Comparison of ENCODE assay signal across 15 cellular contexts in genomic region chr2:41937464-41937861, GRCh38.
DNase-seq lines count a peak whose midpoint lies in the region.
"Had no signal": no experiment of that assay in that cellular context is flagged by ENCODE, and none has a peak within 500 bp of the region (broad histone marks: within the 10 kb centered on the region; RNA-seq: fewer than 3 reads in every experiment).

No MANE protein-coding gene starts in this region.

- peak; percentile 39 for DNase-seq in EL
- peak; percentile 66 for DNase-seq in NCI-H187 treated with DMSO at 0.1 percent for 48 hours (lab: John Stamatoyannopoulos, UW)
- no peak for DNase-seq in neuronal stem cell (ENCODE audit: low spot score)
- no peak for DNase-seq in NCI-H1694 treated with DMSO at 0.1 percent for 48 hours (lab: John Stamatoyannopoulos, UW)
- DNase-seq in activated CD4-positive, alpha-beta T cell treated with anti-CD3 and anti-CD28 coated beads for 1 hour, result no peak
- DNase-seq in C1 segment of cervical spinal cord (lab: John Stamatoyannopoulos, UW), result no peak
- DNase-seq in activated CD4-positive, alpha-beta memory T cell treated with anti-CD3 and anti-CD28 coated beads for 36 hours, result no peak
- DNase-seq: activated CD4-positive, alpha-beta T cell treated with anti-CD3 and anti-CD28 coated beads, Interleukin-2, amount 50 U/mL, for 1 hour; activated effector memory CD4-positive, alpha-beta T cell treated with Interleukin-2 at 50 U/mL for 16 hours; CD4-positive, alpha-beta memory T cell; left colon; NCI-H1092; T-cell had no signal

- H3K4me3 ChIP-seq in ectodermal cell (ENCODE audit: insufficient read depth, low read depth, low read length) (no peak overlapping the region), neuronal stem cell (ENCODE audit: low read length in 2 of 2) (no peak overlapping the region)

- H3K4me3 Mint-ChIP-seq in activated CD4-positive, alpha-beta memory T cell treated with anti-CD3 and anti-CD28 coated beads for 36 hours, result no peak overlapping the region
- H3K4me3 Mint-ChIP-seq: CD4-positive, alpha-beta memory T cell; T-cell had no signal

- H3K27me3 ChIP-seq in ectodermal cell (ENCODE audit: control insufficient read depth, insufficient read depth, low read length, poor library complexity, severe bottlenecking) (no peaks in the 10 kb centered on the region), neuronal stem cell (ENCODE audit: control insufficient read depth in 3 of 3, insufficient read depth in 3 of 3, low read depth in 1 of 3, low read length in 3 of 3) (no peaks in the 10 kb centered on the region)
- H3K27me3 ChIP-seq: neutrophil had no signal

- H2AK5ac ChIP-seq in neuronal stem cell (ENCODE audit: low read depth, low read length), result peak overlapping the region; percentile 23

- H3K27ac ChIP-seq in ectodermal cell (ENCODE audit: insufficient read depth, low read depth, low read length, poor library complexity, severe bottlenecking), result peak overlapping the region; percentile 66
- no peak overlapping the region for H3K27ac ChIP-seq in neuronal stem cell (replicated peaks; ENCODE audit: low read length)
- H3K27ac ChIP-seq: neutrophil had no signal

- no peaks in the 10 kb centered on the region for H3K36me3 ChIP-seq in ectodermal cell (ENCODE audit: control insufficient read depth, insufficient read depth, low read length)
- H3K36me3 ChIP-seq in neuronal stem cell (replicated peaks in 1 of 2; ENCODE audit: control insufficient read depth in 2 of 2, insufficient read depth in 2 of 2, low read length in 2 of 2), result no peaks in the 10 kb centered on the region
- H3K36me3 ChIP-seq: neutrophil had no signal

- no peak overlapping the region for H3K14ac ChIP-seq in neuronal stem cell (ENCODE audit: low read length)

- no peak overlapping the region for H3K27ac Mint-ChIP-seq in activated CD4-positive, alpha-beta memory T cell treated with anti-CD3 and anti-CD28 coated beads for 36 hours
- H3K27ac Mint-ChIP-seq: CD4-positive, alpha-beta memory T cell; T-cell had no signal

- H3K9me3 Mint-ChIP-seq in activated CD4-positive, alpha-beta memory T cell treated with anti-CD3 and anti-CD28 coated beads for 36 hours, result no peaks in the 10 kb centered on the region
- H3K9me3 Mint-ChIP-seq: CD4-positive, alpha-beta memory T cell; T-cell had no signal

- H2BK5ac ChIP-seq in neuronal stem cell (ENCODE audit: low read length), result no peak overlapping the region

- H3K9ac ChIP-seq in neuronal stem cell (ENCODE audit: low read depth, low read length, poor library complexity), result no peak overlapping the region

- POLR2A ChIA-PET in activated CD4-positive, alpha-beta memory T cell treated with anti-CD3 and anti-CD28 coated beads for 36 hours (lab: Charles Lee), result no interaction called here

- H2BK120ac ChIP-seq in neuronal stem cell (ENCODE audit: low read depth, low read length), result no peak overlapping the region

- WGBS in ectodermal cell, 2 experiments, result 3 to 5% methylated on average over 4 of the region's 4 CpGs
- no CpG with 5 or more reads among the region's 4 CpGs for WGBS in neuronal stem cell (ENCODE audit: extremely low coverage in 2 of 2, insufficient read length in 2 of 2, insufficient replicate concordance in 1 of 2), 2 donors

- no peak overlapping the region for H3K4ac ChIP-seq in neuronal stem cell (ENCODE audit: low read length)

- H3K79me1 ChIP-seq in neuronal stem cell (ENCODE audit: low read depth, low read length), result no peaks in the 10 kb centered on the region

- no peaks in the 10 kb centered on the region for H3K36me3 Mint-ChIP-seq in activated CD4-positive, alpha-beta memory T cell treated with anti-CD3 and anti-CD28 coated beads for 36 hours
- H3K36me3 Mint-ChIP-seq: CD4-positive, alpha-beta memory T cell; T-cell had no signal

- no peak overlapping the region for H3K23ac ChIP-seq in neuronal stem cell (ENCODE audit: low read depth, low read length, poor library complexity)

- no peaks in the 10 kb centered on the region for H3K4me1 Mint-ChIP-seq in activated CD4-positive, alpha-beta memory T cell treated with anti-CD3 and anti-CD28 coated beads for 36 hours (ENCODE audit: low read depth)
- H3K4me1 Mint-ChIP-seq: T-cell had no signal

- no peak overlapping the region for H4K8ac ChIP-seq in neuronal stem cell (ENCODE audit: low read depth, low read length)

- H4K91ac ChIP-seq in neuronal stem cell (ENCODE audit: low read depth, low read length, poor library complexity), result no peak overlapping the region

- H2AFZ ChIP-seq in neuronal stem cell (ENCODE audit: low read length), result peak overlapping the region; percentile 53

- no peaks in the 10 kb centered on the region for H3K9me3 ChIP-seq in ectodermal cell (ENCODE audit: control insufficient read depth, low read length)
- H3K9me3 ChIP-seq in neuronal stem cell (replicated peaks in 1 of 2; ENCODE audit: control insufficient read depth in 2 of 2, insufficient read depth in 1 of 2, low read depth in 1 of 2, low read length in 2 of 2), result no peaks in the 10 kb centered on the region
- H3K9me3 ChIP-seq: neutrophil had no signal

- intact Hi-C loops in activated CD4-positive, alpha-beta memory T cell treated with anti-CD3 and anti-CD28 coated beads for 36 hours (cut with micrococcal nuclease), result no loop called here

- no peak overlapping the region for H3K4me2 ChIP-seq in neuronal stem cell (ENCODE audit: insufficient read depth, low read length, poor library complexity, severe bottlenecking)

- peaks cover 55% of the 10 kb centered on the region for H3K4me1 ChIP-seq in ectodermal cell (ENCODE audit: control insufficient read depth, insufficient read depth, low read length)
- peaks cover 19 to 44% of the 10 kb centered on the region in 2 donors for H3K4me1 ChIP-seq in neuronal stem cell (ENCODE audit: control insufficient read depth in 2 of 2, insufficient read depth in 1 of 2, low read depth in 1 of 2, low read length in 2 of 2)

- H3K27me3 Mint-ChIP-seq in activated CD4-positive, alpha-beta memory T cell treated with anti-CD3 and anti-CD28 coated beads for 36 hours, result peaks cover 3% of the 10 kb centered on the region

- no peak overlapping the region for H2BK15ac ChIP-seq in neuronal stem cell (ENCODE audit: low read length)

- H2BK12ac ChIP-seq in neuronal stem cell (ENCODE audit: low read length), result no peak overlapping the region

- CTCF ChIA-PET in activated CD4-positive, alpha-beta memory T cell treated with anti-CD3 and anti-CD28 coated beads for 36 hours (lab: Charles Lee), result no interaction called here

- peak overlapping the region; percentile 12 for H3K18ac ChIP-seq in neuronal stem cell (ENCODE audit: low read length)

Comparison
In these comparisons a context has a peak if more than half of its experiments do, and no peak if none do; other contexts are left out.
1. DNase-seq: peak in EL (single experiment) and NCI-H187 treated with DMSO at 0.1 percent for 48 hours (single experiment); none in neuronal stem cell (single experiment), NCI-H1694 treated with DMSO at 0.1 percent for 48 hours (single experiment), activated CD4-positive, alpha-beta T cell treated with anti-CD3 and anti-CD28 coated beads for 1 hour (single experiment), C1 segment of cervical spinal cord (0 of 14) and activated CD4-positive, alpha-beta memory T cell treated with anti-CD3 and anti-CD28 coated beads for 36 hours (single experiment).